Comparison of ENCODE assay signal across 10 cellular contexts in genomic region chr10:103281753-103282152, GRCh38. TPM values are rescaled to one million over a fixed set of nuclear protein-coding genes. Genes with fewer than 3 reads are reported as not detected.
DNase-seq lines count a peak whose midpoint lies in the region; ATAC-seq and TF ChIP-seq lines count a peak whose summit lies in the region.
"Had no signal": no experiment of that assay in that cellular context is flagged by ENCODE, and none has a peak within 500 bp of the region (broad histone marks: within the 10 kb centered on the region; RNA-seq: fewer than 3 reads in every experiment).

No MANE protein-coding gene starts in this region.

- no peaks in the 10 kb centered on the region for H3K9me3 ChIP-seq in H9 (ENCODE audit: control insufficient read depth, low read depth, low read length)
- H3K9me3 ChIP-seq in neuron (ENCODE audit: low read length), result no peaks in the 10 kb centered on the region
- H3K9me3 ChIP-seq in thyroid gland, result no peaks in the 10 kb centered on the region
- H3K9me3 ChIP-seq: left ventricle myocardium inferior, tibial artery had no signal

- H3K36me3 ChIP-seq in neuron (ENCODE audit: insufficient read depth, low read length) (peaks cover 11% of the 10 kb centered on the region), thyroid gland (no peaks in the 10 kb centered on the region)
- H3K36me3 ChIP-seq: left ventricle myocardium inferior, tibial artery had no signal

- WGBS in H9 (ENCODE audit: extremely low coverage, insufficient read length, low lambda C conversion rate), result no CpG with 5 or more reads among the region's 14 CpGs
- WGBS in thyroid gland, 2 donors, result 1 to 8% methylated on average over 14 of the region's 14 CpGs

- no peak overlapping the region for H3K4ac ChIP-seq in H9 (ENCODE audit: low read depth, low read length)

- H2AFZ ChIP-seq in H9 (ENCODE audit: low read length) (no peak overlapping the region), neuron (ENCODE audit: low read depth, low read length) (no peak overlapping the region)

- H3K4me3 Mint-ChIP-seq in H9 (peak overlapping the region; percentile 44 to 66), brain (peak overlapping the region; percentile 86 to 94 (median 92)), natural killer cell (no peak overlapping the region)

- peaks cover 22 to 26% of the 10 kb centered on the region in 2 experiments for H3K4me1 Mint-ChIP-seq in H9
- peaks cover 48% of the 10 kb centered on the region for H3K4me1 Mint-ChIP-seq in brain
- H3K4me1 Mint-ChIP-seq in natural killer cell, result peaks cover 0 to 9% of the 10 kb centered on the region in 2 donors

- H2BK20ac ChIP-seq in H9 (ENCODE audit: low read depth, low read length, poor library complexity, severe bottlenecking), result no peak overlapping the region

- H3T11ph ChIP-seq in H9 (ENCODE audit: low read length), result no peak overlapping the region

- H4K8ac ChIP-seq in H9 (replicated peaks; ENCODE audit: insufficient read length, low read depth, low read length), result no peak overlapping the region

- no peak overlapping the region for H4K5ac ChIP-seq in H9 (ENCODE audit: insufficient read length, low read depth, low read length)

- H2BK15ac ChIP-seq in H9 (ENCODE audit: low read depth, low read length), result no peak overlapping the region

- no peaks in the 10 kb centered on the region for H3K79me1 ChIP-seq in H9 (ENCODE audit: insufficient read depth, low read depth, low read length, poor library complexity, severe bottlenecking)

- H4K20me1 ChIP-seq in H9 (ENCODE audit: control insufficient read depth, insufficient read depth, insufficient read length), result no peaks in the 10 kb centered on the region

- H4K91ac ChIP-seq in H9 (ENCODE audit: insufficient read length, low read depth, low read length), result no peak overlapping the region

- no peak overlapping the region for H3K23ac ChIP-seq in H9 (ENCODE audit: insufficient read length, low read depth, low read length)

- peaks cover 11% of the 10 kb centered on the region for H3K27me3 ChIP-seq in H9 (ENCODE audit: insufficient read depth, low read length)
- no peaks in the 10 kb centered on the region for H3K27me3 ChIP-seq in neuron (ENCODE audit: insufficient read depth, low read length)
- H3K27me3 ChIP-seq in thyroid gland, result peaks cover 16% of the 10 kb centered on the region

- no peak for ATAC-seq in natural killer cell
- no peak for ATAC-seq in GM18868 (IDR thresholded peaks at IDR 0.05; ENCODE audit: unreplicated experiment)
- ATAC-seq in GM18909 (IDR thresholded peaks at IDR 0.05; ENCODE audit: poor library complexity, unreplicated experiment), result no peak

- intact Hi-C loops in natural killer cell (cut with micrococcal nuclease) (no loop called here), thyroid gland (cut with DNase I) (no loop called here)

- H2BK5ac ChIP-seq in H9 (ENCODE audit: insufficient read length, low read length), result no peak overlapping the region

- no peak overlapping the region for H2BK12ac ChIP-seq in H9 (ENCODE audit: insufficient read length, low read depth, low read length)

- H3K27me3 Mint-ChIP-seq in H9 (ENCODE audit: low read depth) (peaks cover 46% of the 10 kb centered on the region), brain (peaks cover 27% of the 10 kb centered on the region), natural killer cell (ENCODE audit: low read depth in 2 of 2) (peaks cover 43 to 58% of the 10 kb centered on the region in 2 donors)

- no peak overlapping the region for H3K56ac ChIP-seq in H9 (ENCODE audit: insufficient read length, low read depth, low read length)

- DNase-seq in H9, result peak; percentile 94
- DNase-seq in NCI-H2171 (lab: John Stamatoyannopoulos, UW), result peak; percentile 84
- DNase-seq in natural killer cell, result no peak
- DNase-seq in thyroid gland, result no peak
- DNase-seq: left ventricle myocardium inferior, tibial artery had no signal

- H3K27ac ChIP-seq in H9 (ENCODE audit: insufficient read length, low read depth, low read length) (no peak overlapping the region), thyroid gland (no peak overlapping the region)
- H3K27ac ChIP-seq: left ventricle myocardium inferior, tibial artery had no signal

- H3K36me3 Mint-ChIP-seq in H9 (ENCODE audit: insufficient read depth in 1 of 3, low read depth in 3 of 3) (no peaks in the 10 kb centered on the region), brain (peaks cover 54% of the 10 kb centered on the region), natural killer cell (no peaks in the 10 kb centered on the region)

- no peak for TF ChIP-seq CTCF in H9 (conservative IDR thresholded peaks at IDR 0.05)
- TF ChIP-seq CTCF in brain (conservative IDR thresholded peaks at IDR 0.05), result no peak
- TF ChIP-seq CTCF in natural killer cell (IDR thresholded peaks at IDR 0.05), result no peak
- TF ChIP-seq CTCF in thyroid gland (IDR thresholded peaks at IDR 0.05), result no peak

- TF ChIP-seq POLR2A in thyroid gland (IDR thresholded peaks at IDR 0.05), result no peak

- H3K9me3 Mint-ChIP-seq in H9 (no peaks in the 10 kb centered on the region; a peak in 1 of 5 replicates), brain (peaks cover 0 to 8% (median 0%) of the 10 kb centered on the region in 5 experiments), natural killer cell (peaks cover 0 to 4% of the 10 kb centered on the region in 2 donors)

- no peaks in the 10 kb centered on the region for H3K79me2 ChIP-seq in H9 (ENCODE audit: insufficient read depth, low read length)

- H3K4me2 ChIP-seq in H9 (ENCODE audit: insufficient read depth, insufficient read length, low read length), result peak overlapping the region; percentile 30

- peak overlapping the region in 2 of 3 experiments; percentile 21 to 42; a peak in 4 of 7 replicates for H3K27ac Mint-ChIP-seq in H9
- peak overlapping the region; percentile 72 to 99 (median 93) for H3K27ac Mint-ChIP-seq in brain
- H3K27ac Mint-ChIP-seq in natural killer cell, result no peak overlapping the region

- peak overlapping the region; percentile 71; the same call in 1 of the 2 replicates for H3K14ac ChIP-seq in H9 (ENCODE audit: insufficient read depth, low read length)

- H2BK120ac ChIP-seq in H9 (ENCODE audit: low read depth, low read length, poor library complexity, severe bottlenecking), result no peak overlapping the region

- H3K18ac ChIP-seq in H9 (ENCODE audit: insufficient read length, low read depth, low read length), result peak overlapping the region; percentile 29

- no peak overlapping the region for H3K9ac ChIP-seq in H9 (ENCODE audit: extremely low read depth, insufficient read length, low read length)

- H3K4me1 ChIP-seq in H9 (ENCODE audit: insufficient read depth, low read length) (no peaks in the 10 kb centered on the region; the same call in 1 of the 2 replicates), neuron (ENCODE audit: insufficient read depth, low read length) (peaks cover 34% of the 10 kb centered on the region), thyroid gland (peaks cover 4 to 14% of the 10 kb centered on the region in 2 donors)

- peak overlapping the region; percentile 28 for H3K4me3 ChIP-seq in neuron (ENCODE audit: low read length)
- no peak overlapping the region for H3K4me3 ChIP-seq in thyroid gland (replicated peaks in 1 of 3)
- H3K4me3 ChIP-seq: left ventricle myocardium inferior, tibial artery had no signal

- no peak overlapping the region for H2AK5ac ChIP-seq in H9 (ENCODE audit: insufficient read length, low read length)

- peaks cover 10% of the 10 kb centered on the region for H3K23me2 ChIP-seq in H9 (ENCODE audit: insufficient read length, low read depth, low read length, poor library complexity, severe bottlenecking)

RNA-seq across cellular contexts. Expression of gene INA, which starts 4.8 kb away (rescaled TPM):
- total RNA-seq in H9 (2021), result 14.0 and 14.3 TPM in 2 replicates
- 265 TPM for polyA plus RNA-seq in brain (ENCODE audit: insufficient read depth, low read depth, low replicate concordance)
- total RNA-seq in natural killer cell, result not detected
- total RNA-seq in thyroid gland, result under 1 TPM in 2 of 4 donors, not detected in 2; 0.17 to 0.59 TPM
- total RNA-seq: left ventricle myocardium inferior had no signal

RNA-seq across cellular contexts. Expression of gene RPEL1, which starts 36.1 kb away (rescaled TPM):
- total RNA-seq in H9 (2021), result 0.13 TPM in 1 of 2 replicates, not detected in the other
- not detected for polyA plus RNA-seq in brain (ENCODE audit: insufficient read depth, low read depth, low replicate concordance)
- not detected for total RNA-seq in natural killer cell
- not detected for total RNA-seq in thyroid gland
- total RNA-seq: left ventricle myocardium inferior had no signal

Comparison
In these comparisons a context has a peak if more than half of its experiments do, and no peak if none do; other contexts are left out.
1. DNase-seq: peak in H9 (single experiment) and NCI-H2171 (single experiment); none in natural killer cell (single experiment) and thyroid gland (0 of 2).
2. H3K27ac Mint-ChIP-seq: peak in H9 (2 of 3) and brain (5 of 5); none in natural killer cell (0 of 2).